15 cellular contexts compared by ENCODE assay signal in genomic region chr5:168822745-168823281, GRCh38.
DNase-seq lines count a peak whose midpoint lies in the region; ATAC-seq, FAIRE-seq and TF ChIP-seq lines count a peak whose summit lies in the region.
"Had no signal": no experiment of that assay in that cellular context is flagged by ENCODE, and none has a peak within 500 bp of the region (broad histone marks: within the 10 kb centered on the region; RNA-seq: fewer than 3 reads in every experiment).

No MANE protein-coding gene starts in this region.

- H3K36me3 ChIP-seq in bronchial epithelial cell (ENCODE audit: control insufficient read depth, insufficient read depth, low read length): no peaks in the 10 kb centered on the region
- H3K36me3 ChIP-seq: right atrium auricular region had no signal

- DNase-seq in activated CD4-positive, alpha-beta memory T cell treated with anti-CD3 and anti-CD28 coated beads for 36 hours: peak; percentile 58
- DNase-seq in activated CD4-positive, alpha-beta memory T cell treated with anti-CD3 and anti-CD28 coated beads, Interleukin-2, amount 10 ng/mL, durations not matched to agents 7 days and 5 days: no peak
- peak; percentile 1 for DNase-seq in LHCN-M2 (ENCODE audit: low read depth)
- DNase-seq in bronchial epithelial cell (ENCODE audit: low read depth): peak; percentile 63
- DNase-seq in stimulated activated naive CD8-positive, alpha-beta T cell treated with anti-CD3 and anti-CD28 coated beads, Interleukin-15, Interleukin-2, amounts not matched to agents 100 U/mL and 50 U/mL, for 24 hours: peak; percentile 15
- no peak for DNase-seq in effector CD4-positive, alpha-beta T cell
- DNase-seq: activated naive CD4-positive, alpha-beta T cell; DMS79; MM.1S; NCI-H446 treated with DMSO at 0.1 percent for 48 hours had no signal

- no peaks in the 10 kb centered on the region for H3K36me3 Mint-ChIP-seq in activated CD4-positive, alpha-beta memory T cell treated with anti-CD3 and anti-CD28 coated beads for 36 hours
- no peaks in the 10 kb centered on the region for H3K36me3 Mint-ChIP-seq in activated CD4-positive, alpha-beta memory T cell treated with anti-CD3 and anti-CD28 coated beads, Interleukin-2, amount 10 ng/mL, durations not matched to agents 7 days and 5 days (ENCODE audit: low read depth)

- POLR2A ChIA-PET in activated CD4-positive, alpha-beta memory T cell treated with anti-CD3 and anti-CD28 coated beads for 36 hours (lab: Charles Lee): interaction anchor here (1.8 to 2.0 kb wide), 3 partner anchors 14 to 29 kb away, joined by 4 to 11 read pairs (median 8); no protein-coding TSS in a partner anchor
- POLR2A ChIA-PET in activated CD4-positive, alpha-beta memory T cell treated with anti-CD3 and anti-CD28 coated beads, Interleukin-2, amount 10 ng/mL, durations not matched to agents 7 days and 5 days (lab: Charles Lee): no interaction called here

- peak overlapping the region; percentile 20 for H3K4me3 Mint-ChIP-seq in activated CD4-positive, alpha-beta memory T cell treated with anti-CD3 and anti-CD28 coated beads for 36 hours
- no peak overlapping the region for H3K4me3 Mint-ChIP-seq in activated CD4-positive, alpha-beta memory T cell treated with anti-CD3 and anti-CD28 coated beads, Interleukin-2, amount 10 ng/mL, durations not matched to agents 7 days and 5 days
- H3K4me3 Mint-ChIP-seq: type B pancreatic cell had no signal

- no peaks in the 10 kb centered on the region for H3K9me3 Mint-ChIP-seq in activated CD4-positive, alpha-beta memory T cell treated with anti-CD3 and anti-CD28 coated beads for 36 hours
- H3K9me3 Mint-ChIP-seq in activated CD4-positive, alpha-beta memory T cell treated with anti-CD3 and anti-CD28 coated beads, Interleukin-2, amount 10 ng/mL, durations not matched to agents 7 days and 5 days: no peaks in the 10 kb centered on the region
- H3K9me3 Mint-ChIP-seq: type B pancreatic cell had no signal

- TF ChIP-seq CTCF in bronchial epithelial cell (IDR thresholded peaks at IDR 0.05; ENCODE audit: insufficient read depth, low read length, severe bottlenecking): no peak

- CTCF ChIA-PET in activated CD4-positive, alpha-beta memory T cell treated with anti-CD3 and anti-CD28 coated beads for 36 hours (lab: Charles Lee): interaction anchor here (0.6 kb wide), 1 partner anchor 16 kb away, joined by 3 read pairs; no protein-coding TSS in a partner anchor
- CTCF ChIA-PET in activated CD4-positive, alpha-beta memory T cell treated with anti-CD3 and anti-CD28 coated beads, Interleukin-2, amount 10 ng/mL, durations not matched to agents 7 days and 5 days (lab: Charles Lee): no interaction called here

- H3K4me1 Mint-ChIP-seq in activated CD4-positive, alpha-beta memory T cell treated with anti-CD3 and anti-CD28 coated beads for 36 hours (ENCODE audit: low read depth): peaks cover 17% of the 10 kb centered on the region
- peaks cover 4% of the 10 kb centered on the region for H3K4me1 Mint-ChIP-seq in activated CD4-positive, alpha-beta memory T cell treated with anti-CD3 and anti-CD28 coated beads, Interleukin-2, amount 10 ng/mL, durations not matched to agents 7 days and 5 days

- intact Hi-C loops in activated CD4-positive, alpha-beta memory T cell treated with anti-CD3 and anti-CD28 coated beads for 36 hours (cut with micrococcal nuclease): loop anchor here (1.0 to 5.0 kb wide), 5 partner anchors 14 to 119 kb away; no protein-coding TSS in a partner anchor

- no peak overlapping the region for H3K4me3 ChIP-seq in bronchial epithelial cell (ENCODE audit: low read depth, low read length)
- H3K4me3 ChIP-seq: right atrium auricular region had no signal

- no peaks in the 10 kb centered on the region for H3K27me3 ChIP-seq in bronchial epithelial cell (ENCODE audit: control insufficient read depth, insufficient read depth, low read length)
- H3K27me3 ChIP-seq: right atrium auricular region had no signal

- peak; percentile 70 for ATAC-seq in stimulated activated naive CD8-positive, alpha-beta T cell treated with anti-CD3 and anti-CD28 coated beads, Interleukin-15, Interleukin-2, amounts not matched to agents 100 U/mL and 50 U/mL, for 24 hours
- no peak for ATAC-seq in GM19023 (IDR thresholded peaks at IDR 0.05; ENCODE audit: unreplicated experiment)
- ATAC-seq in HG02884 (IDR thresholded peaks at IDR 0.05; ENCODE audit: unreplicated experiment): no peak

- H3K27me3 Mint-ChIP-seq in activated CD4-positive, alpha-beta memory T cell treated with anti-CD3 and anti-CD28 coated beads for 36 hours: peaks cover 5% of the 10 kb centered on the region
- peaks cover 4% of the 10 kb centered on the region for H3K27me3 Mint-ChIP-seq in activated CD4-positive, alpha-beta memory T cell treated with anti-CD3 and anti-CD28 coated beads, Interleukin-2, amount 10 ng/mL, durations not matched to agents 7 days and 5 days

- peak overlapping the region; percentile 80 for H3K27ac Mint-ChIP-seq in activated CD4-positive, alpha-beta memory T cell treated with anti-CD3 and anti-CD28 coated beads for 36 hours
- H3K27ac Mint-ChIP-seq in activated CD4-positive, alpha-beta memory T cell treated with anti-CD3 and anti-CD28 coated beads, Interleukin-2, amount 10 ng/mL, durations not matched to agents 7 days and 5 days: no peak overlapping the region
- H3K27ac Mint-ChIP-seq: type B pancreatic cell had no signal

- FAIRE-seq in bronchial epithelial cell (lab: Jason Lieb, UNC): no peak
- FAIRE-seq: colon had no signal

Comparison
In these comparisons a context has a peak if more than half of its experiments do, and no peak if none do; other contexts are left out.
1. DNase-seq: peak in activated CD4-positive, alpha-beta memory T cell treated with anti-CD3 and anti-CD28 coated beads for 36 hours (single experiment), LHCN-M2 (single experiment), bronchial epithelial cell (single experiment) and stimulated activated naive CD8-positive, alpha-beta T cell treated with anti-CD3 and anti-CD28 coated beads, Interleukin-15, Interleukin-2, amounts not matched to agents 100 U/mL and 50 U/mL, for 24 hours (single experiment); none in activated CD4-positive, alpha-beta memory T cell treated with anti-CD3 and anti-CD28 coated beads, Interleukin-2, amount 10 ng/mL, durations not matched to agents 7 days and 5 days (single experiment) and effector CD4-positive, alpha-beta T cell (single experiment).